9 cellular contexts compared by ENCODE assay signal in genomic region chr3:104291878-104292277, GRCh38.
A peak's percentile ranks its signal among the peaks of the same experiment; 100 is the strongest.
DNase-seq lines count a peak whose midpoint lies in the region; ATAC-seq, FAIRE-seq and TF ChIP-seq lines count a peak whose summit lies in the region.
"Had no signal": no experiment of that assay in that cellular context is flagged by ENCODE, and none has a peak within 500 bp of the region (broad histone marks: within the 10 kb centered on the region; RNA-seq: fewer than 3 reads in every experiment).

No MANE protein-coding gene starts in this region.

- no peaks in the 10 kb centered on the region for H3K4me1 Mint-ChIP-seq in immature natural killer cell

- H3K9ac ChIP-seq in KMS-11 (peak overlapping the region; percentile 28; the same call in 1 of the 2 replicates), H1 (replicated peaks in 1 of 4; ENCODE audit: extremely low read depth in 1 of 4, low read depth in 3 of 4, low read length in 3 of 4) (no peak overlapping the region)

- H2BK12ac ChIP-seq in H1 (ENCODE audit: low read depth, low read length): no peak overlapping the region

- TF ChIP-seq RAD21 in H1 (IDR thresholded peaks at IDR 0.05 in 1 of 2, conservative IDR thresholded peaks at IDR 0.05 in 1 of 2; ENCODE audit: low read depth in 2 of 2, low read length in 2 of 2): no peak

- no peak overlapping the region for H4K5ac ChIP-seq in H1 (ENCODE audit: insufficient read length, low read depth, low read length)

- no peak overlapping the region for H2BK5ac ChIP-seq in H1 (ENCODE audit: low read depth, low read length)

- H2AK5ac ChIP-seq in H1 (ENCODE audit: low read depth, low read length): no peak overlapping the region

- H2BK15ac ChIP-seq in H1 (ENCODE audit: low read length): no peak overlapping the region

- H3K4me3 Mint-ChIP-seq in immature natural killer cell: peak overlapping the region in 2 of 5 donors; percentile 12 to 50

- H3K56ac ChIP-seq in H1 (replicated peaks; ENCODE audit: insufficient read length, low read depth, low read length): no peak overlapping the region

- H3K27ac ChIP-seq in ACC112 (ENCODE audit: low read depth, low read length): peak overlapping the region; percentile 23; the same call in 1 of the 2 replicates
- H3K27ac ChIP-seq in KMS-11: peak overlapping the region; percentile 79
- no peak overlapping the region for H3K27ac ChIP-seq in H1 (ENCODE audit: low read depth, low read length)
- H3K27ac ChIP-seq in vagina: peak overlapping the region; percentile 9
- H3K27ac ChIP-seq in SJCRH30: no peak overlapping the region
- H3K27ac ChIP-seq: pancreas had no signal

- H3K27me3 ChIP-seq in ACC112 (ENCODE audit: insufficient read depth, low read length) (no peaks in the 10 kb centered on the region), KMS-11 (ENCODE audit: insufficient read depth, low read depth) (no peaks in the 10 kb centered on the region), H1 (replicated peaks in 1 of 4; ENCODE audit: control insufficient read depth in 3 of 4, extremely low read depth in 1 of 4, insufficient read depth in 3 of 4, low read length in 3 of 4) (no peaks in the 10 kb centered on the region), vagina (no peaks in the 10 kb centered on the region), SJCRH30 (no peaks in the 10 kb centered on the region)
- H3K27me3 ChIP-seq: pancreas had no signal

- no peaks in the 10 kb centered on the region for H3K36me3 Mint-ChIP-seq in immature natural killer cell

- H3K4ac ChIP-seq in H1 (replicated peaks; ENCODE audit: insufficient read length, low read depth, low read length): no peak overlapping the region

- TF ChIP-seq CTCF in KMS-11 (conservative IDR thresholded peaks at IDR 0.05; ENCODE audit: low read depth, low read length) (no peak), H1 (IDR thresholded peaks at IDR 0.05; ENCODE audit: control extremely low read depth in 1 of 3, insufficient read depth in 1 of 3, low read depth in 1 of 3, low read length in 3 of 3) (no peak), vagina (IDR thresholded peaks at IDR 0.05) (no peak), mucosa of descending colon (IDR thresholded peaks at IDR 0.05) (no peak)

- no peak overlapping the region for H2BK20ac ChIP-seq in H1 (ENCODE audit: low read length)

- no peaks in the 10 kb centered on the region for H3K79me2 ChIP-seq in ACC112 (ENCODE audit: control insufficient read depth, insufficient read depth, low read length, unreplicated experiment)
- no peaks in the 10 kb centered on the region for H3K79me2 ChIP-seq in KMS-11 (ENCODE audit: insufficient read depth, low read depth)
- H3K79me2 ChIP-seq in H1 (ENCODE audit: control insufficient read depth in 1 of 2, insufficient read depth in 2 of 2, low read length in 2 of 2): no peaks in the 10 kb centered on the region

- H2BK120ac ChIP-seq in H1 (replicated peaks; ENCODE audit: low read depth, low read length): no peak overlapping the region

- FAIRE-seq in H1 (lab: Jason Lieb, UNC): peak; percentile 36
- FAIRE-seq: pancreas had no signal

- ATAC-seq in GM19455 (IDR thresholded peaks at IDR 0.05; ENCODE audit: unreplicated experiment): peak; percentile 31
- ATAC-seq in mucosa of descending colon: no peak

- H3K23me2 ChIP-seq in H1 (ENCODE audit: low read depth, low read length): no peaks in the 10 kb centered on the region

- no peak overlapping the region for H3K23ac ChIP-seq in H1 (ENCODE audit: insufficient read length)

- H3K9me3 ChIP-seq in H1 (ENCODE audit: insufficient read depth in 2 of 2, low read depth in 1 of 2, low read length in 1 of 2): peaks cover 3 to 4% of the 10 kb centered on the region in 2 experiments; a peak in 3 of 4 replicates
- H3K9me3 ChIP-seq in vagina: no peaks in the 10 kb centered on the region
- H3K9me3 ChIP-seq in mucosa of descending colon: peaks cover 9% of the 10 kb centered on the region
- no peaks in the 10 kb centered on the region for H3K9me3 ChIP-seq in SJCRH30 (replicated peaks)
- H3K9me3 ChIP-seq: pancreas had no signal

- H4K91ac ChIP-seq in H1 (replicated peaks; ENCODE audit: insufficient read length, low read length): no peak overlapping the region

- H3K4me3 ChIP-seq in ACC112 (ENCODE audit: low read depth, low read length) (peak overlapping the region; percentile 77), KMS-11 (IDR thresholded peaks at IDR 0.05; ENCODE audit: insufficient read depth, low read depth, low read length) (peak overlapping the region; percentile 76), H1 (ENCODE audit: extremely low read depth in 1 of 4, insufficient read depth in 2 of 4, low read depth in 3 of 4, low read length in 4 of 4) (no peak overlapping the region), vagina (peak overlapping the region in 1 of 2 donors; percentile 24), mucosa of descending colon (no peak overlapping the region), SJCRH30 (no peak overlapping the region)

- H4K8ac ChIP-seq in H1 (ENCODE audit: extremely low read depth, insufficient read depth, low read length): no peak overlapping the region

- H3K14ac ChIP-seq in H1 (ENCODE audit: insufficient read length): no peak overlapping the region

- H2AFZ ChIP-seq in ACC112 (ENCODE audit: low read length, unreplicated experiment) (peak overlapping the region; percentile 69), KMS-11 (ENCODE audit: low read depth) (peak overlapping the region; percentile 62), H1 (ENCODE audit: low read length) (no peak overlapping the region)

- peaks cover 7% of the 10 kb centered on the region for H3K4me1 ChIP-seq in ACC112 (ENCODE audit: control insufficient read depth, insufficient read depth, low read length, unreplicated experiment)
- peaks cover 34% of the 10 kb centered on the region for H3K4me1 ChIP-seq in KMS-11 (ENCODE audit: low read depth, poor library complexity, severe bottlenecking)
- H3K4me1 ChIP-seq in H1 (replicated peaks in 1 of 4; ENCODE audit: control insufficient read depth in 3 of 4, insufficient read depth in 4 of 4, low read length in 3 of 4): 0 out of 7 replicates have a peak, but pooled peaks cover 0 to 2% (median 0%) of the 10 kb centered on the region in 4 experiments
- no peaks in the 10 kb centered on the region for H3K4me1 ChIP-seq in vagina
- H3K4me1 ChIP-seq in mucosa of descending colon (ENCODE audit: low read depth): no peaks in the 10 kb centered on the region
- H3K4me1 ChIP-seq in SJCRH30: no peaks in the 10 kb centered on the region
- H3K4me1 ChIP-seq: pancreas had no signal

- POLR2A ChIA-PET in H1 (lab: Charles Lee; ENCODE audit: partially characterized antibody): no interaction called here

- intact Hi-C loops in vagina (cut with DNase I): no loop called here
- intact Hi-C loops in mucosa of descending colon (cut with DNase I, micrococcal nuclease): no loop called here

- H4K20me1 ChIP-seq in KMS-11 (ENCODE audit: insufficient read depth): no peaks in the 10 kb centered on the region
- H4K20me1 ChIP-seq in H1 (replicated peaks in 1 of 2; ENCODE audit: control insufficient read depth in 1 of 2, insufficient read depth in 2 of 2, low read length in 2 of 2): no peaks in the 10 kb centered on the region

- WGBS in H1 (ENCODE audit: extremely low coverage in 1 of 2, insufficient coverage in 1 of 2, insufficient read length in 1 of 2, insufficient replicate concordance in 2 of 2, low coverage in 1 of 2, low lambda C conversion rate in 2 of 2, missing lambda C conversion rate in 1 of 2), 2 experiments: 82% methylated on average over 2 of the region's 2 CpGs; no CpG with 5 or more reads in 1 of the 2 experiments

- peak overlapping the region in 1 of 6 donors; percentile 37 for H3K27ac Mint-ChIP-seq in immature natural killer cell

- TF ChIP-seq POLR2A in H1 (IDR thresholded peaks at IDR 0.05; ENCODE audit: control extremely low read depth in 1 of 2, low read depth in 2 of 2, low read length in 2 of 2): no peak
- no peak for TF ChIP-seq POLR2A in vagina (IDR thresholded peaks at IDR 0.05)

- H3K4me2 ChIP-seq in KMS-11: peak overlapping the region; percentile 49
- no peak overlapping the region; a peak in 1 of 4 replicates for H3K4me2 ChIP-seq in H1 (ENCODE audit: insufficient read depth in 1 of 2, low read depth in 2 of 2, low read length in 2 of 2)

- no peak overlapping the region for H3K18ac ChIP-seq in H1 (ENCODE audit: extremely low read depth, low read length)

- CTCF ChIA-PET in H1 (lab: Charles Lee; ENCODE audit: partially characterized antibody): no interaction called here

- H3K79me1 ChIP-seq in H1 (ENCODE audit: low read depth, low read length): no peaks in the 10 kb centered on the region

- peaks cover 6 to 13% (median 10%) of the 10 kb centered on the region in 6 donors for H3K9me3 Mint-ChIP-seq in immature natural killer cell

- peaks cover 0 to 1% (median 0%) of the 10 kb centered on the region in 3 donors for H3K27me3 Mint-ChIP-seq in immature natural killer cell (ENCODE audit: low read depth in 3 of 3)

- DNase-seq in H1 (ENCODE audit: low read depth in 1 of 2, low spot score in 2 of 2): no peak
- no peak for DNase-seq in vagina (ENCODE audit: extremely low spot score in 2 of 2)
- no peak for DNase-seq in mucosa of descending colon
- no peak for DNase-seq in SJCRH30
- no peak for DNase-seq in immature natural killer cell
- DNase-seq: pancreas had no signal

- no peaks in the 10 kb centered on the region for H3K36me3 ChIP-seq in ACC112 (ENCODE audit: insufficient read depth, low read length)
- H3K36me3 ChIP-seq in KMS-11 (ENCODE audit: insufficient read depth): no peaks in the 10 kb centered on the region
- H3K36me3 ChIP-seq in H1 (ENCODE audit: control insufficient read depth in 2 of 4, insufficient read depth in 4 of 4, low read length in 3 of 4): no peaks in the 10 kb centered on the region; a peak in 1 of 8 replicates
- no peaks in the 10 kb centered on the region for H3K36me3 ChIP-seq in vagina
- no peaks in the 10 kb centered on the region for H3K36me3 ChIP-seq in mucosa of descending colon (ENCODE audit: low read depth)
- no peaks in the 10 kb centered on the region for H3K36me3 ChIP-seq in SJCRH30
- H3K36me3 ChIP-seq: pancreas had no signal

- no peak for TF ChIP-seq EP300 in H1 (IDR thresholded peaks at IDR 0.05; ENCODE audit: borderline replicate concordance in 1 of 2, low read depth in 2 of 2, low read length in 2 of 2)

TF ChIP-seq in H1, 55 proteins besides CTCF, POLR2A, EP300 and RAD21 (continues in another document):
- no peak for TF ChIP-seq FOSL1 (IDR thresholded peaks at IDR 0.05; ENCODE audit: insufficient read depth, low read depth, low read length)
- TF ChIP-seq TCF12 (IDR thresholded peaks at IDR 0.05; ENCODE audit: low read depth, low read length): no peak
- no peak for TF ChIP-seq NANOG (IDR thresholded peaks at IDR 0.05; ENCODE audit: insufficient read depth, low read depth, low read length, poor library complexity, severe bottlenecking)
- no peak for TF ChIP-seq TAF7 (optimal IDR thresholded peaks at IDR 0.05; ENCODE audit: borderline replicate concordance, low read depth, low read length)
- TF ChIP-seq BCL11A (IDR thresholded peaks at IDR 0.05; ENCODE audit: low read depth in 2 of 2, low read length in 2 of 2): no peak
- no peak for TF ChIP-seq TAF1 (IDR thresholded peaks at IDR 0.05; ENCODE audit: low read depth, low read length)
- no peak for TF ChIP-seq EGR1 (IDR thresholded peaks at IDR 0.05; ENCODE audit: borderline replicate concordance, low read depth, low read length)
- TF ChIP-seq SAP30 (IDR thresholded peaks at IDR 0.05; ENCODE audit: insufficient read depth, insufficient replicate concordance, low read length): no peak
- no peak for TF ChIP-seq BACH1 (IDR thresholded peaks at IDR 0.05; ENCODE audit: low read length)

Comparison
In these comparisons a context has a peak if more than half of its experiments do, and no peak if none do; other contexts are left out.
1. H3K27ac ChIP-seq: peak in ACC112 (single experiment), KMS-11 (single experiment) and vagina (single experiment); none in H1 (single experiment) and SJCRH30 (single experiment).
2. H3K4me3 ChIP-seq: peak in ACC112 (single experiment) and KMS-11 (single experiment); none in H1 (0 of 4), mucosa of descending colon (single experiment) and SJCRH30 (single experiment).